Comparison of ENCODE assay signal across 36 cellular contexts in the genomic region with DNA sequence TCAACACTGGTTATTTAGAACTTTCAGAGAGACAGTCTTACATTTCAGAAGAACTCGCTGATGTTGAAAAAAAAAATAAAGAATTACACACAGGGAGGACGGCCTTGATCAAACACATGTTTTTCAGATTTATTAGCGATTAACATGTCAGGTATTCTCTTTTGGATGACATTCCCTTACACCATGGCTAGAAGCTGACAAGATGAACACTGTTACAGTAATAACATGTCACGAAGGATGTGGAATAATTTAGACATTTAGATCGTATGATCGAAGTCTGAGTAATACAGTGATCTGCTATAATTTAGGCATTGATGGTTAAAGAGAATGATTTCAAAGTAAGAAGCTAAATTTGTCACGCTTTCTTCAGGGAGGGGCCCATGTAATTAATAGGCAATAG. TPM values are rescaled to one million over a fixed set of nuclear protein-coding genes. Genes with fewer than 3 reads are reported as not detected.
"Had no signal": no experiment of that assay in that cellular context is flagged by ENCODE, and none has a peak within 500 bp of the region (broad histone marks: within the 10 kb centered on the region; RNA-seq: fewer than 3 reads in every experiment).

No MANE protein-coding gene starts in this region.

- H3K36me3 ChIP-seq: adrenal gland, ascending aorta, brain microvascular endothelial cell, breast epithelium, cardiac muscle cell had no signal

- H3K9me3 ChIP-seq: adrenal gland, ascending aorta, body of pancreas, breast epithelium had no signal

- H3K4me3 ChIP-seq: adrenal gland, ascending aorta, body of pancreas, breast epithelium, cardiac muscle cell had no signal

- H3K27ac ChIP-seq: adrenal gland, ascending aorta, body of pancreas, brain microvascular endothelial cell, breast epithelium, cardiac muscle cell had no signal

- FAIRE-seq: astrocyte, bronchial epithelial cell had no signal

- H3K4me1 ChIP-seq: adrenal gland, ascending aorta, body of pancreas, breast epithelium had no signal

- DNase-seq: activated effector memory CD4-positive, alpha-beta T cell treated with anti-CD3 and anti-CD28 coated beads, Interleukin-2, amount 50 U/mL, for 16 hours; activated effector memory CD4-positive, alpha-beta T cell treated with Interleukin-2 at 50 U/mL for 16 hours; activated gamma-delta T cell; activated gamma-delta T cell treated with Interleukin-2 at 50 U/mL for 16 hours; activated naive CD4-positive, alpha-beta T cell; activated naive CD4-positive, alpha-beta T cell treated with anti-CD3 and anti-CD28 coated beads for 36 hours; activated naive CD4-positive, alpha-beta T cell treated with anti-CD3 and anti-CD28 coated beads, Interleukin-2, amount 10 ng/mL, durations not matched to agents 7 days and 5 days; activated naive CD4-positive, alpha-beta T cell treated with anti-CD3 and anti-CD28 coated beads, Interleukin-2, amount 50 U/mL, for 16 hours; activated naive CD4-positive, alpha-beta T cell treated with Interleukin-2 at 50 U/mL for 16 hours; activated naive CD8-positive, alpha-beta T cell treated with anti-CD3 and anti-CD28 coated beads for 36 hours; activated naive CD8-positive, alpha-beta T cell treated with anti-CD3 and anti-CD28 coated beads, Interleukin-2, amount 10 ng/mL, durations not matched to agents 7 days and 5 days; activated naive CD8-positive, alpha-beta T cell treated with anti-CD3 and anti-CD28 coated beads, Interleukin-2, amount 50 U/mL, for 24 hours; activated T-cell treated with anti-CD3 and anti-CD28 coated beads, Interleukin-2, amount 50 U/mL, for 1 hour; activated T-cell treated with anti-CD3 and anti-CD28 coated beads, Interleukin-2, amount 50 U/mL, for 24 hours; activated T-cell treated with anti-CD3 and anti-CD28 coated beads, Interleukin-2, amount 50 U/mL, for 4 hours; activated T-cell treated with anti-CD3 and anti-CD28 coated beads, Interleukin-2, amount 50 U/mL, for 48 hours; activated T-cell treated with anti-CD3 and anti-CD28 coated beads, Interleukin-2, amount 50 U/mL, for 72 hours; adrenal gland; amniotic stem cell; amygdala; anterior cingulate cortex; aorta; body of pancreas; brain microvascular endothelial cell; caudate nucleus; central memory CD4-positive, alpha-beta T cell; cerebellar nuclear complex had no signal

- H3K27me3 ChIP-seq: adrenal gland, ascending aorta, body of pancreas, brain microvascular endothelial cell, breast epithelium, cardiac muscle cell had no signal

- ATAC-seq: activated naive CD4-positive, alpha-beta T cell treated with anti-CD3 and anti-CD28 coated beads, Interleukin-2, amount 50 U/mL, for 72 hours; activated naive CD8-positive, alpha-beta T cell treated with anti-CD3 and anti-CD28 coated beads, Interleukin-2, amount 50 U/mL, for 24 hours; activated T-cell treated with anti-CD3 and anti-CD28 coated beads, Interleukin-2, amount 50 U/mL, for 4 hours; activated T-cell treated with anti-CD3 and anti-CD28 coated beads, Interleukin-2, amount 50 U/mL, for 72 hours; activated T-helper 17 cell treated with anti-CD3 and anti-CD28 coated beads, Interleukin-2, amount 50 U/mL, for 72 hours; body of pancreas had no signal

RNA-seq across cellular contexts. Expression of a gene that starts 24.6 kb away (rescaled TPM):
- total RNA-seq: activated naive CD4-positive, alpha-beta T cell treated with anti-CD3 and anti-CD28 coated beads for 36 hours; activated naive CD4-positive, alpha-beta T cell treated with anti-CD3 and anti-CD28 coated beads, Interleukin-2, amount 50 U/mL, for 72 hours; activated naive CD8-positive, alpha-beta T cell treated with anti-CD3 and anti-CD28 coated beads for 36 hours; activated naive CD8-positive, alpha-beta T cell treated with anti-CD3 and anti-CD28 coated beads, Interleukin-2, amount 10 ng/mL, durations not matched to agents 7 days and 5 days; activated T-cell treated with anti-CD3 and anti-CD28 coated beads, Interleukin-2, amount 50 U/mL, for 4 hours; activated T-cell treated with anti-CD3 and anti-CD28 coated beads, Interleukin-2, amount 50 U/mL, for 72 hours; activated T-helper 1 cell treated with anti-CD3 and anti-CD28 coated beads, Interleukin-12 subunit alpha, Interleukin-12 subunit beta, Interleukin-2, Interleukin-4 antibody, amounts not matched to agents 30 ng/mL and 10 ng/mL and 1 ng/mL, durations not matched to agents 14 hours and 24 hours and 36 hours; activated T-helper 17 cell treated with anti-CD3 and anti-CD28 coated beads, Interleukin-2, amount 50 U/mL, for 72 hours; activated T-helper 2 cell treated with anti-CD3 and anti-CD28 coated beads, Interferon-gamma antibody, Interleukin-2, Interleukin-4, amounts not matched to agents 10 μg/mL and 5 μg/mL and 100 μg/mL, durations not matched to agents 14 hours and 24 hours and 36 hours had no signal
